ENCODE assay signal across 8 cellular contexts in the genomic region with DNA sequence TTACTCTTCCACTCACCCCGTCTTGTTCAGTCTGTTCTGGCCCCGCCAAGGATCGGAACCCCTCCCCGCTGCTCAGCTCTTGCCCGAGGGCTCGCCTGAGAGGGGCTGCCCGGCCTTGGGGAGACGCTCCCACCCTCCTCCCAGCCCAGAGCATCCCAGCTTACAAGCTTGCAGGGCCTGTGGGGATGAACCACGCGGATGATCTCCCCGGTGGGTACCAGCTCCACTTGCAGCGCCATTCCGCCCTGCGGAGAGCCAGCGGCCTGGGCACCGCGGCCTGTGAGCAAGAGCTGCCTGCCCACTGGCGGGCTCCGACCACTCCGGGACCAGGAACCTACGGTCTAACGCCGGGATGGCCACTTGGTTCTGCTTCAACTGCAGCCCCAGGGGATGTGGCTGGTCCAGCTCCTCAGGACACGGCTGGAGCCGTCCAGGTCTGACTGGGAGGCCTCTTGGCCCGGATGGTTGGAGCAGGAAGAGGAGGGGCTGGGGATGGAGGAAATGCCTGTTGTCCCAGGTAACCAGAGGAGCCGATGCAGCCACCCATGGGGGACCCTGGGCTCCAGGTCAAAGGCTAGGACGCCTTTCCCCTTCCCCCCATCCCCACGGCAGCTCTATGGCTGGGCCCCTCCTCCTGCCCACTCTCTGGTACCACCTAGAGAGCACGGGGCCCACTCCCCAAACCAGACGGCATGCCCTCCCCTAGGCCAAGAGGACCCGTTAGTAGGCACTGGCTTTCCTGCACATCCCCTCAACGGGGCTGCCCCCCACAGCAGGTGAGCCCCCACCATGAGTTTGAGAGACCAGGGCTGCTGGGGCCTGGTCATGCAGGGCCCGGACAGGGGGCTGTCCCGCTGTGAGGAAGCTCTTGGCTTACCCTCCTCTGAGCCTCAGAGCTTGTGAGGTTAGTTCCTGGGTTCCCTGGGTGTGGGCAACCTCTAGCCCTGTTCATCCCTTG. TPM values are rescaled to one million over a fixed set of nuclear protein-coding genes. Genes with fewer than 3 reads are reported as not detected.
DNase-seq lines count a peak whose midpoint lies in the region; TF ChIP-seq lines count a peak whose summit lies in the region.

A gene with protein sequence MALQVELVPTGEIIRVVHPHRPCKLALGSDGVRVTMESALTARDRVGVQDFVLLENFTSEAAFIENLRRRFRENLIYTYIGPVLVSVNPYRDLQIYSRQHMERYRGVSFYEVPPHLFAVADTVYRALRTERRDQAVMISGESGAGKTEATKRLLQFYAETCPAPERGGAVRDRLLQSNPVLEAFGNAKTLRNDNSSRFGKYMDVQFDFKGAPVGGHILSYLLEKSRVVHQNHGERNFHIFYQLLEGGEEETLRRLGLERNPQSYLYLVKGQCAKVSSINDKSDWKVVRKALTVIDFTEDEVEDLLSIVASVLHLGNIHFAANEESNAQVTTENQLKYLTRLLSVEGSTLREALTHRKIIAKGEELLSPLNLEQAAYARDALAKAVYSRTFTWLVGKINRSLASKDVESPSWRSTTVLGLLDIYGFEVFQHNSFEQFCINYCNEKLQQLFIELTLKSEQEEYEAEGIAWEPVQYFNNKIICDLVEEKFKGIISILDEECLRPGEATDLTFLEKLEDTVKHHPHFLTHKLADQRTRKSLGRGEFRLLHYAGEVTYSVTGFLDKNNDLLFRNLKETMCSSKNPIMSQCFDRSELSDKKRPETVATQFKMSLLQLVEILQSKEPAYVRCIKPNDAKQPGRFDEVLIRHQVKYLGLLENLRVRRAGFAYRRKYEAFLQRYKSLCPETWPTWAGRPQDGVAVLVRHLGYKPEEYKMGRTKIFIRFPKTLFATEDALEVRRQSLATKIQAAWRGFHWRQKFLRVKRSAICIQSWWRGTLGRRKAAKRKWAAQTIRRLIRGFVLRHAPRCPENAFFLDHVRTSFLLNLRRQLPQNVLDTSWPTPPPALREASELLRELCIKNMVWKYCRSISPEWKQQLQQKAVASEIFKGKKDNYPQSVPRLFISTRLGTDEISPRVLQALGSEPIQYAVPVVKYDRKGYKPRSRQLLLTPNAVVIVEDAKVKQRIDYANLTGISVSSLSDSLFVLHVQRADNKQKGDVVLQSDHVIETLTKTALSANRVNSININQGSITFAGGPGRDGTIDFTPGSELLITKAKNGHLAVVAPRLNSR (minus strand): TSS at position 438 of the 958 bp plus-strand sequence. CDS start 199 bp downstream, at position 239.

- no peak within 1 kb of the TSS for H3K27ac ChIP-seq in A673 (ENCODE audit: low read depth, low read length, poor library complexity, severe bottlenecking)
- peak within 1 kb of the TSS in 50 of 59 donors; percentile 16 to 88 (median 74) for H3K27ac ChIP-seq in dorsolateral prefrontal cortex
- H3K27ac ChIP-seq in mesodermal cell (ENCODE audit: low read depth, low read length, severe bottlenecking) = peak within 1 kb of the TSS; percentile 57
- peak within 1 kb of the TSS; percentile 88 to 98 for H3K27ac ChIP-seq in uterus

- H3K36me3 ChIP-seq in A673 (ENCODE audit: insufficient read depth, low read length, poor library complexity, severe bottlenecking) (no peaks in the 10 kb centered on the region), mesodermal cell (ENCODE audit: control insufficient read depth, insufficient read depth, low read length) (peaks cover 16% of the 10 kb centered on the region), uterus (no peaks in the 10 kb centered on the region)

- no peak for TF ChIP-seq CTCF in A673 (conservative IDR thresholded peaks at IDR 0.05; ENCODE audit: low read depth, low read length)
- TF ChIP-seq CTCF in LNCaP clone FGC (IDR thresholded peaks at IDR 0.05; ENCODE audit: control insufficient read depth, extremely low read depth, insufficient read depth) = no peak
- TF ChIP-seq CTCF in dorsolateral prefrontal cortex (IDR thresholded peaks at IDR 0.05 in 54 of 56, conservative IDR thresholded peaks at IDR 0.05 in 2 of 56; ENCODE audit: low read depth in 1 of 56, partially characterized antibody in 56 of 56) = no peak
- no peak for TF ChIP-seq CTCF in uterus (IDR thresholded peaks at IDR 0.05)

- no peak for DNase-seq in A673 (ENCODE audit: low spot score)
- DNase-seq in LNCaP clone FGC (ENCODE audit: low read depth) = no peak
- DNase-seq in dorsolateral prefrontal cortex = no peak
- peak; percentile 46 to 47 for DNase-seq in uterus
- no peak for DNase-seq in inferior parietal cortex (ENCODE audit: extremely low spot score)
- DNase-seq in NCI-H1105 treated with DMSO at 0.1 percent for 48 hours (lab: John Stamatoyannopoulos, UW) = no peak
- no peak for DNase-seq in NCI-H1417 (lab: John Stamatoyannopoulos, UW)

- CTCF ChIA-PET in A673 (lab: Charles Lee) = no interaction called here

- H3K4me1 ChIP-seq in A673 (ENCODE audit: insufficient read depth, low read length, poor library complexity, severe bottlenecking) (peaks cover 7% of the 10 kb centered on the region), mesodermal cell (ENCODE audit: control insufficient read depth, insufficient read depth, low read length, poor library complexity, severe bottlenecking) (peaks cover 31% of the 10 kb centered on the region), uterus (peaks cover 0 to 34% of the 10 kb centered on the region in 2 donors)

- 54 to 59% methylated on average over 27 to 34 of the region's 35 CpGs for WGBS in mesodermal cell (ENCODE audit: insufficient coverage in 2 of 2), 2 experiments

- H3K27me3 ChIP-seq in A673 (replicated peaks; ENCODE audit: insufficient read depth, low read depth, low read length, poor library complexity) (no peaks in the 10 kb centered on the region), dorsolateral prefrontal cortex (no peaks in the 10 kb centered on the region), uterus (no peaks in the 10 kb centered on the region)

- no TSS peak for BruUV-seq in A673 (replicated peaks; lab: Mats Ljungman, UMichigan)

- H3K9me3 ChIP-seq in A673 (ENCODE audit: low read depth, low read length, poor library complexity, severe bottlenecking) (no peaks in the 10 kb centered on the region), mesodermal cell (ENCODE audit: control insufficient read depth, low read length) (no peaks in the 10 kb centered on the region), uterus (no peaks in the 10 kb centered on the region)

- no peak for TF ChIP-seq POLR2A in uterus (IDR thresholded peaks at IDR 0.05)

- POLR2A ChIA-PET in A673 (lab: Charles Lee; ENCODE audit: low non-redundant PET) = interaction anchor here (0.5 kb wide), 1 partner anchor 104 kb away, joined by 8 read pairs; no protein-coding TSS in a partner anchor

- intact Hi-C loops in A673 (cut with micrococcal nuclease; ENCODE audit: unreplicated experiment) = no loop called here
- intact Hi-C loops in dorsolateral prefrontal cortex (cut with DNase I) = no loop called here
- intact Hi-C loops in uterus (cut with DNase I; ENCODE audit: low total_unique reads) = no loop called here

- H3K4me3 ChIP-seq in A673 (ENCODE audit: low read depth, low read length, poor library complexity, severe bottlenecking) (peak within 1 kb of the TSS; percentile 59), LNCaP clone FGC (ENCODE audit: low read depth, low read length) (peak within 1 kb of the TSS; percentile 52), dorsolateral prefrontal cortex (peak within 1 kb of the TSS; percentile 39 to 81 (median 60)), mesodermal cell (ENCODE audit: extremely low read depth, insufficient read depth, low read length, poor library complexity, severe bottlenecking) (peak within 1 kb of the TSS; percentile 58), uterus (peak within 1 kb of the TSS; percentile 53 to 66)

RNA-seq across cellular contexts. Expression of the gene that starts here (rescaled TPM):
- total RNA-seq in A673 (2021) = 101 and 103 TPM in 2 replicates
- total RNA-seq in dorsolateral prefrontal cortex = 10 to 100 TPM; 13.8 to 50.6 (median 25.1) TPM
- polyA plus RNA-seq in mesodermal cell (2013, experiment 1 of 2) = 83.2 TPM
- 73.4 TPM for polyA plus RNA-seq in mesodermal cell (2013, experiment 2 of 2)
- total RNA-seq in uterus = 100 to 1,000 TPM in 2 of 4 donors, 10 to 100 TPM in 2; 89.1 to 276 (median 116) TPM

Comparison
In these comparisons a context has a peak if more than half of its experiments do, and no peak if none do; other contexts are left out.
1. DNase-seq: peak in uterus (2 of 2); none in A673 (single experiment), LNCaP clone FGC (single experiment), dorsolateral prefrontal cortex (0 of 10), inferior parietal cortex (single experiment), NCI-H1105 treated with DMSO at 0.1 percent for 48 hours (single experiment) and NCI-H1417 (0 of 3).
2. Peak in every context shown above with its lines, with median percentiles within 50 percentile points of each other: H3K4me3 ChIP-seq.